ENCODE assay signal across 12 cellular contexts in genomic region chr20:48783533-48784272, GRCh38. TPM values are rescaled to one million over a fixed set of nuclear protein-coding genes. Genes with fewer than 3 reads are reported as not detected.
A peak's percentile ranks its signal among the peaks of the same experiment; 100 is the strongest.
DNase-seq lines count a peak whose midpoint lies in the region; ATAC-seq and TF ChIP-seq lines count a peak whose summit lies in the region.
"Had no signal": no experiment of that assay in that cellular context is flagged by ENCODE, and none has a peak within 500 bp of the region (broad histone marks: within the 10 kb centered on the region; RNA-seq: fewer than 3 reads in every experiment).

No MANE protein-coding gene starts in this region.

- H3K4me1 Mint-ChIP-seq in activated CD4-positive, alpha-beta T cell treated with anti-CD3 and anti-CD28 coated beads for 36 hours, result peaks cover 32% of the 10 kb centered on the region

- H3K27ac Mint-ChIP-seq in activated CD4-positive, alpha-beta T cell treated with anti-CD3 and anti-CD28 coated beads for 36 hours, result no peak overlapping the region
- H3K27ac Mint-ChIP-seq: T-helper 1 cell treated with Interleukin-12 subunit alpha and Interleukin-12 subunit beta and Interleukin-4 antibody, amounts not matched to agents 30 μg/mL and 1 μg/mL, for 36 hours had no signal

- H3K4me3 ChIP-seq in astrocyte of the spinal cord (ENCODE audit: low read depth, low read length) (no peak overlapping the region), osteoblast (ENCODE audit: insufficient read depth, low read length) (no peak overlapping the region)
- H3K4me3 ChIP-seq: testis had no signal

- H2AFZ ChIP-seq in osteoblast (ENCODE audit: low read length), result no peak overlapping the region

- peaks cover 3% of the 10 kb centered on the region for H3K79me2 ChIP-seq in osteoblast (ENCODE audit: insufficient read depth, low read length)

- peaks cover 16% of the 10 kb centered on the region for H3K4me1 ChIP-seq in osteoblast (ENCODE audit: insufficient read depth, low read length)
- H3K4me1 ChIP-seq: testis had no signal

- no peaks in the 10 kb centered on the region for H3K9me3 ChIP-seq in osteoblast (ENCODE audit: low read depth, low read length)
- H3K9me3 ChIP-seq: testis had no signal

- peaks cover 2% of the 10 kb centered on the region for H4K20me1 ChIP-seq in osteoblast (ENCODE audit: insufficient read depth, low read length)

- no peaks in the 10 kb centered on the region for H3K27me3 Mint-ChIP-seq in activated CD4-positive, alpha-beta T cell treated with anti-CD3 and anti-CD28 coated beads for 36 hours

- peaks cover 4% of the 10 kb centered on the region for H3K36me3 Mint-ChIP-seq in activated CD4-positive, alpha-beta T cell treated with anti-CD3 and anti-CD28 coated beads for 36 hours (ENCODE audit: low read depth)

- H3K27me3 ChIP-seq in osteoblast (ENCODE audit: insufficient read depth, low read length), result peaks cover 3% of the 10 kb centered on the region
- H3K27me3 ChIP-seq: testis had no signal

- no peak for TF ChIP-seq CTCF in astrocyte of the spinal cord (IDR thresholded peaks at IDR 0.05; ENCODE audit: low read depth, low read length)
- no peak for TF ChIP-seq CTCF in osteoblast (IDR thresholded peaks at IDR 0.05; ENCODE audit: extremely low read depth, low read depth, low read length)

- peak; percentile 68 for DNase-seq in activated CD4-positive, alpha-beta T cell treated with anti-CD3 and anti-CD28 coated beads for 36 hours
- no peak for DNase-seq in activated CD4-positive, alpha-beta T cell treated with anti-CD3 and anti-CD28 coated beads for 4 hours
- peak; percentile 38 for DNase-seq in LHCN-M2 (ENCODE audit: low read depth)
- peak; percentile 75 for DNase-seq in astrocyte of the spinal cord (ENCODE audit: low read depth, low spot score)
- DNase-seq in osteoblast (ENCODE audit: insufficient read length, low spot score, missing footprints), result no peak
- DNase-seq in anterior cingulate cortex (lab: John Stamatoyannopoulos, UW), result no peak
- DNase-seq in NCI-H345 treated with DMSO at 0.1 percent for 48 hours (lab: John Stamatoyannopoulos, UW; ENCODE audit: unreplicated experiment), result no peak
- no peak for DNase-seq in NCI-H1048 (lab: John Stamatoyannopoulos, UW)
- DNase-seq: DND-41, testis had no signal

- CTCF ChIA-PET in activated CD4-positive, alpha-beta T cell treated with anti-CD3 and anti-CD28 coated beads for 36 hours (lab: Charles Lee), result interaction anchor here (0.6 kb wide), 1 partner anchor 87 kb away, joined by 3 read pairs; no protein-coding TSS in a partner anchor

- intact Hi-C loops in activated CD4-positive, alpha-beta T cell treated with anti-CD3 and anti-CD28 coated beads for 36 hours (cut with DNase I, micrococcal nuclease), result loop anchor here (1.0 to 5.0 kb wide), 5 partner anchors 14 to 139 kb away; partner anchors contain the start of gene ARFGEF2 (in 1 of the 2)

- POLR2A ChIA-PET in activated CD4-positive, alpha-beta T cell treated with anti-CD3 and anti-CD28 coated beads for 36 hours (lab: Charles Lee), result interaction anchor here (0.8 to 1.2 kb wide), 4 partner anchors 14 to 45 kb away, joined by 3 to 6 read pairs (median 4); no protein-coding TSS in a partner anchor

- peaks cover 2% of the 10 kb centered on the region for H3K9me3 Mint-ChIP-seq in activated CD4-positive, alpha-beta T cell treated with anti-CD3 and anti-CD28 coated beads for 36 hours (ENCODE audit: low read depth)

- peak overlapping the region; percentile 7 for H3K27ac ChIP-seq in osteoblast (ENCODE audit: low read depth, low read length)
- H3K27ac ChIP-seq: testis had no signal

- no peaks in the 10 kb centered on the region for H3K36me3 ChIP-seq in osteoblast (ENCODE audit: insufficient read depth, low read length)

- H3K4me3 Mint-ChIP-seq in activated CD4-positive, alpha-beta T cell treated with anti-CD3 and anti-CD28 coated beads for 36 hours, result no peak overlapping the region
- H3K4me3 Mint-ChIP-seq: T-helper 1 cell treated with Interleukin-12 subunit alpha and Interleukin-12 subunit beta and Interleukin-4 antibody, amounts not matched to agents 30 μg/mL and 1 μg/mL, for 36 hours had no signal

- peak overlapping the region; percentile 1 for H3K4me2 ChIP-seq in osteoblast (ENCODE audit: insufficient read depth, low read length)

- in situ Hi-C loops in astrocyte of the spinal cord (cut with HindIII; ENCODE audit: low sequenced_read_pairs), result no loop called here

- peak; percentile 62 for ATAC-seq in activated CD4-positive, alpha-beta T cell treated with anti-CD3 and anti-CD28 coated beads for 36 hours

RNA-seq across cellular contexts. Expression of gene PREX1, which starts 44.1 kb away (rescaled TPM):
- total RNA-seq in activated CD4-positive, alpha-beta T cell treated with anti-CD3 and anti-CD28 coated beads for 36 hours, result 10 to 100 TPM; 36.5 to 39.2 TPM
- total RNA-seq in LHCN-M2 (2014; rRNA removed), result 28.1 and 28.7 TPM in 2 replicates
- 5.3 TPM for polyA plus RNA-seq in LHCN-M2 (2012)
- total RNA-seq in osteoblast, result 12.7 and 14.1 TPM in 2 replicates
- total RNA-seq: MCF 10A had no signal

Comparison
In these comparisons a context has a peak if more than half of its experiments do, and no peak if none do; other contexts are left out.
1. DNase-seq: peak in activated CD4-positive, alpha-beta T cell treated with anti-CD3 and anti-CD28 coated beads for 36 hours (single experiment), LHCN-M2 (single experiment) and astrocyte of the spinal cord (single experiment); none in activated CD4-positive, alpha-beta T cell treated with anti-CD3 and anti-CD28 coated beads for 4 hours (0 of 2), osteoblast (single experiment), anterior cingulate cortex (0 of 58), NCI-H345 treated with DMSO at 0.1 percent for 48 hours (single experiment) and NCI-H1048 (single experiment).